In genomic region chr2:97095661-97096060, GRCh38 we compare ENCODE assay signal across 11 cellular contexts. TPM values are rescaled to one million over a fixed set of nuclear protein-coding genes. Genes with fewer than 3 reads are reported as not detected.
A peak's percentile ranks its signal among the peaks of the same experiment; 100 is the strongest.
DNase-seq lines count a peak whose midpoint lies in the region; ATAC-seq, FAIRE-seq and TF ChIP-seq lines count a peak whose summit lies in the region.
"Had no signal": no experiment of that assay in that cellular context is flagged by ENCODE, and none has a peak within 500 bp of the region (broad histone marks: within the 10 kb centered on the region; RNA-seq: fewer than 3 reads in every experiment).

No MANE protein-coding gene starts in this region.

- H3K4me1 ChIP-seq in A549 (no peaks in the 10 kb centered on the region), HCT116 (ENCODE audit: control insufficient read depth in 1 of 2, insufficient read depth in 2 of 2, low read length in 2 of 2) (peaks cover 0 to 7% of the 10 kb centered on the region in 2 experiments; a peak in 1 of 4 replicates), K562 (replicated peaks in 1 of 2; ENCODE audit: control insufficient read depth in 2 of 2, insufficient read depth in 2 of 2, low read length in 2 of 2) (peaks cover 2 to 5% of the 10 kb centered on the region in 2 experiments; a peak in 3 of 5 replicates), aorta (ENCODE audit: control insufficient read depth in 1 of 2, insufficient read depth in 2 of 2, low read length in 2 of 2) (no peaks in the 10 kb centered on the region)

- H3K4me1 Mint-ChIP-seq in nephron = peaks cover 8% of the 10 kb centered on the region

- no peaks in the 10 kb centered on the region for H3K36me3 Mint-ChIP-seq in nephron (ENCODE audit: low read depth)

- H4K20me1 ChIP-seq in HCT116 (ENCODE audit: insufficient read depth) = no peaks in the 10 kb centered on the region
- H4K20me1 ChIP-seq in K562 (replicated peaks; ENCODE audit: control insufficient read depth, insufficient read depth, low read length) = no peaks in the 10 kb centered on the region

- no peak overlapping the region for H3K9ac ChIP-seq in HCT116 (ENCODE audit: low read length)
- peak overlapping the region; percentile 30 to 83; a peak in 2 of 4 replicates for H3K9ac ChIP-seq in K562 (ENCODE audit: insufficient read depth in 1 of 2, low read depth in 2 of 2, low read length in 2 of 2)

- in situ Hi-C loops in K562 (cut with MboI) = loop anchor here (10.0 kb wide), 1 partner anchor 1691 kb away; the partner anchor contains the start of gene FAHD2A

- no peak for ATAC-seq in A549
- no peak for ATAC-seq in HCT116
- no peak for ATAC-seq in K562
- no peak for ATAC-seq in aorta (ENCODE audit: low FRiP score)
- no peak for ATAC-seq in HG02763 (IDR thresholded peaks at IDR 0.05; ENCODE audit: unreplicated experiment)

- no peaks in the 10 kb centered on the region for H3K27me3 Mint-ChIP-seq in nephron (ENCODE audit: low read depth)

- no peak overlapping the region for H3K4me3 ChIP-seq in A549
- peak overlapping the region in 1 of 2 experiments; percentile 40; a peak in 1 of 4 replicates for H3K4me3 ChIP-seq in HCT116 (replicated peaks in 1 of 2; ENCODE audit: low read depth in 1 of 2, low read length in 2 of 2)
- H3K4me3 ChIP-seq in K562 = peak overlapping the region; percentile 33
- H3K4me3 ChIP-seq in aorta (ENCODE audit: low read length in 2 of 2) = no peak overlapping the region
- no peak overlapping the region for H3K4me3 ChIP-seq in lower leg skin (ENCODE audit: low read depth, poor library complexity, severe bottlenecking)

- no peaks in the 10 kb centered on the region for H3K9me1 ChIP-seq in K562 (ENCODE audit: control insufficient read depth, insufficient read depth, low read length)

- H3K27ac Mint-ChIP-seq in nephron = peak overlapping the region in 1 of 3 experiments; percentile 38

- WGBS in A549 (ENCODE audit: missing lambda C conversion rate) = 77% methylated on average over 12 of the region's 12 CpGs
- WGBS in K562 (ENCODE audit: insufficient coverage, low coverage, missing lambda C conversion rate) = 80% methylated on average over 11 of the region's 12 CpGs
- 81 to 83% methylated on average over 12 of the region's 12 CpGs for WGBS in aorta, 2 donors
- 84 to 85% methylated on average over 12 of the region's 12 CpGs for WGBS in lower leg skin, 2 donors

- H3K4me2 ChIP-seq in A549 (peak overlapping the region; percentile 71), HCT116 (ENCODE audit: low read length) (peak overlapping the region; percentile 59), K562 (ENCODE audit: insufficient read depth, low read length) (peak overlapping the region; percentile 55; the same call in 1 of the 2 replicates)

- TF ChIP-seq RAD21 in A549 (conservative IDR thresholded peaks at IDR 0.05 in 1 of 2, IDR thresholded peaks at IDR 0.05 in 1 of 2) = no peak
- TF ChIP-seq RAD21 in HCT116 (IDR thresholded peaks at IDR 0.05; ENCODE audit: low read depth) = no peak
- no peak for TF ChIP-seq RAD21 in K562 (CRISPR knock-in tag; conservative IDR thresholded peaks at IDR 0.05 in 1 of 2, IDR thresholded peaks at IDR 0.05 in 1 of 2)

- no peak overlapping the region for H3K27ac ChIP-seq in A549
- H3K27ac ChIP-seq in HCT116 (ENCODE audit: low read depth, low read length) = no peak overlapping the region
- no peak overlapping the region for H3K27ac ChIP-seq in K562 (ENCODE audit: extremely low read depth, low read depth, low read length)
- H3K27ac ChIP-seq in aorta (ENCODE audit: low read depth in 1 of 2, low read length in 2 of 2) = no peak overlapping the region
- H3K27ac ChIP-seq: C4-2B, neutrophil had no signal

- DNase-seq in A549 (ENCODE audit: low read depth in 1 of 2, low spot score in 1 of 2) = no peak
- DNase-seq in HCT116 (ENCODE audit: low read depth, low spot score) = no peak
- no peak for DNase-seq in K562 (ENCODE audit: extremely low read depth in 1 of 4, low spot score in 3 of 4)
- DNase-seq in globus pallidus (ENCODE audit: low spot score) = no peak
- no peak for DNase-seq in aorta
- DNase-seq in lower leg skin (ENCODE audit: low spot score in 2 of 2) = no peak
- DNase-seq: NCI-H187 had no signal

- H3K27me3 ChIP-seq in HCT116 (ENCODE audit: insufficient read depth, low read length) (no peaks in the 10 kb centered on the region), K562 (ENCODE audit: control insufficient read depth in 2 of 2, insufficient read depth in 2 of 2, low read length in 2 of 2) (0 out of 5 replicates have a peak, but pooled peaks cover 0 to 4% of the 10 kb centered on the region in 2 experiments), aorta (ENCODE audit: control insufficient read depth in 1 of 2, insufficient read depth in 2 of 2, low read length in 1 of 2) (no peaks in the 10 kb centered on the region)

- no TSS peak for BruUV-seq in HCT116 (replicated peaks; lab: Mats Ljungman, UMichigan)
- BruUV-seq in K562 (replicated peaks; lab: Mats Ljungman, UMichigan) = no TSS peak

- TF ChIP-seq POLR2A in A549 (IDR thresholded peaks at IDR 0.05; ENCODE audit: low read length) (no peak), HCT116 (IDR thresholded peaks at IDR 0.05; ENCODE audit: borderline replicate concordance, extremely low read depth, insufficient read depth, insufficient read length) (no peak), K562 (conservative IDR thresholded peaks at IDR 0.05) (no peak), lower leg skin (IDR thresholded peaks at IDR 0.05) (no peak)

- H3K79me2 ChIP-seq in HCT116 (ENCODE audit: insufficient read depth, low read length) = no peaks in the 10 kb centered on the region
- H3K79me2 ChIP-seq in K562 (ENCODE audit: control insufficient read depth, insufficient read depth, low read length) = peaks cover 5% of the 10 kb centered on the region; the same call in 2 of the 3 replicates

- POLR2A ChIA-PET in A549 (lab: Yijun Ruan, JAX) (no interaction called here), HCT116 (lab: Charles Lee) (no interaction called here), K562 (lab: Yijun Ruan, JAX) (no interaction called here)

- H2AFZ ChIP-seq in HCT116 (ENCODE audit: low read depth, low read length, poor library complexity, severe bottlenecking) (no peak overlapping the region), K562 (ENCODE audit: low read depth, low read length) (peak overlapping the region; percentile 71; the same call in 1 of the 2 replicates)

- RAD21 ChIA-PET in HCT116 (lab: Charles Lee; ENCODE audit: low non-redundant PET in 1 of 2, low total read pairs in 2 of 2, uncharacterized antibody in 2 of 2, unreplicated experiment in 2 of 2) = no interaction called here

- H3K9me3 ChIP-seq in A549 = no peaks in the 10 kb centered on the region
- no peaks in the 10 kb centered on the region for H3K9me3 ChIP-seq in HCT116 (ENCODE audit: control insufficient read depth in 1 of 2, insufficient read depth in 1 of 2, low read depth in 1 of 2, low read length in 2 of 2)
- no peaks in the 10 kb centered on the region for H3K9me3 ChIP-seq in K562 (replicated peaks; ENCODE audit: control insufficient read depth, insufficient read depth, low read depth, low read length)
- H3K9me3 ChIP-seq in aorta (ENCODE audit: control insufficient read depth, low read length) = no peaks in the 10 kb centered on the region
- H3K9me3 ChIP-seq: neutrophil had no signal

- peaks cover 8% of the 10 kb centered on the region for H3K9me3 Mint-ChIP-seq in nephron

- no peak for FAIRE-seq in A549 (lab: Jason Lieb, UNC)
- no peak for FAIRE-seq in K562 (lab: Jason Lieb, UNC)

- no peak for TF ChIP-seq CTCF in A549 (IDR thresholded peaks at IDR 0.05)
- TF ChIP-seq CTCF in HCT116 (IDR thresholded peaks at IDR 0.05 in 2 of 3, conservative IDR thresholded peaks at IDR 0.05 in 1 of 3; ENCODE audit: borderline replicate concordance in 1 of 3, insufficient read depth in 1 of 3, low read depth in 2 of 3, low read length in 2 of 3) = no peak
- TF ChIP-seq CTCF in K562 (IDR thresholded peaks at IDR 0.05 in 2 of 3, conservative IDR thresholded peaks at IDR 0.05 in 1 of 3; ENCODE audit: insufficient read depth in 2 of 3, low read depth in 1 of 3, low read length in 3 of 3) = no peak
- no peak for TF ChIP-seq CTCF in nephron (IDR thresholded peaks at IDR 0.05; ENCODE audit: unreplicated experiment in 3 of 3)
- TF ChIP-seq CTCF in lower leg skin (IDR thresholded peaks at IDR 0.05) = no peak

- H3K4me3 Mint-ChIP-seq in nephron = peak overlapping the region; percentile 82 to 87 (median 86)

- no peaks in the 10 kb centered on the region for H3K9me2 ChIP-seq in HCT116 (ENCODE audit: insufficient read depth)

- CTCF ChIA-PET in A549 (lab: Yijun Ruan, JAX) = interaction anchor here (0.6 to 2.5 kb wide), 2 partner anchors 17 to 88 kb away, joined by 4 to 10 read pairs; partner anchors contain the start of gene ANKRD36
- CTCF ChIA-PET in HCT116 (lab: Charles Lee) = no interaction called here
- CTCF ChIA-PET in K562 (lab: Yijun Ruan, JAX; ENCODE audit: low intra/inter-chr PET ratio) = no interaction called here

- TF ChIP-seq EP300 in A549 (IDR thresholded peaks at IDR 0.05) (no peak), K562 (IDR thresholded peaks at IDR 0.05; ENCODE audit: low read length) (no peak)

- no peaks in the 10 kb centered on the region for H3K36me3 ChIP-seq in HCT116 (ENCODE audit: control insufficient read depth in 1 of 2, insufficient read depth in 2 of 2, low read length in 2 of 2)
- H3K36me3 ChIP-seq in K562 (ENCODE audit: control insufficient read depth, insufficient read depth, low read length) = 0 out of 3 replicates have a peak, but pooled peaks cover 3% of the 10 kb centered on the region
- no peaks in the 10 kb centered on the region for H3K36me3 ChIP-seq in aorta (ENCODE audit: control insufficient read depth in 1 of 2, insufficient read depth in 2 of 2, low read length in 1 of 2)
- H3K36me3 ChIP-seq: neutrophil had no signal

- intact Hi-C loops in HCT116 (cut with micrococcal nuclease) (no loop called here), K562 (cut with micrococcal nuclease) (no loop called here), aorta (cut with DNase I) (no loop called here), lower leg skin (cut with DNase I; ENCODE audit: low total_unique reads) (no loop called here)

RNA-seq across cellular contexts. Expression of gene FAHD2B, which starts 1.0 kb away (rescaled TPM):
- 11.9 and 14.5 TPM in 2 replicates for polyA plus RNA-seq in A549 (2011; rRNA removed)
- 12.7 and 15.7 TPM in 2 replicates for polyA plus RNA-seq in A549 (2012; cell fraction: cytosol; rRNA removed)
- 20.4 and 21.4 TPM in 2 replicates for polyA plus RNA-seq in A549 (2012; cell fraction: nucleus; rRNA removed)
- polyA plus RNA-seq in A549 (2017; fragmentation: RNase III; extraction: RNeasy Plus Mini Kit Qiagen cat#74134 plus additional on column Dnase treatment) = 9.2 to 11.6 TPM (median 11.0 TPM) in 3 replicates
- polyA minus RNA-seq in A549 (2011; rRNA and poly(A)+ RNA removed) = 19.0 and 22.7 TPM in 2 replicates
- total RNA-seq in HCT116 (2021; ENCODE audit: unreplicated experiment) = 25.3 TPM
- 28.9 and 30.7 TPM in 2 replicates for polyA plus RNA-seq in HCT116 (2012)
- total RNA-seq in K562 (2011; cell fraction: chromatin; rRNA removed; ENCODE audit: low replicate concordance) = 32.3 and 58.4 TPM in 2 replicates
- total RNA-seq in K562 (2011; cell fraction: nucleolus; rRNA removed) = 39.3 and 50.0 TPM in 2 replicates
- total RNA-seq in K562 (2011; cell fraction: nucleoplasm; rRNA removed) = 42.0 and 62.4 TPM in 2 replicates
- 26.6 and 33.1 TPM in 2 replicates for total RNA-seq in K562 (2014; rRNA removed)
- 23.3 and 27.5 TPM in 2 replicates for total RNA-seq in K562 (2014; rRNA removed; fragmentation: Illumina TruSeq; extraction: Trizol)
- 26.1 and 29.7 TPM in 2 replicates for total RNA-seq in K562 (2015; rRNA removed; fragmentation: Illumina TruSeq; extraction: Trizol)
- total RNA-seq in K562 (2021) = 32.9 and 35.0 TPM in 2 replicates
- polyA plus RNA-seq in K562 (2011; rRNA removed) = 18.9 and 23.8 TPM in 2 replicates
- 22.2 and 27.3 TPM in 2 replicates for polyA plus RNA-seq in K562 (2011; cell fraction: cytosol; rRNA removed)
- polyA plus RNA-seq in K562 (2011; cell fraction: nucleus; rRNA removed) = 77.1 and 85.2 TPM in 2 replicates
- polyA plus RNA-seq in K562 (2012) = 24.0 and 51.0 TPM in 2 replicates
- polyA plus RNA-seq in K562 (2014; fragmentation: Illumina TruSeq; extraction: Trizol) = 35.1 and 36.6 TPM in 2 replicates
- polyA plus RNA-seq in K562 (2014; fragmentation: Nextera tagmentation; extraction: Ambion mirVana) = 1 to 10 TPM; 4.7 to 8.7 TPM
- 22.7 and 23.8 TPM in 2 replicates for polyA plus RNA-seq in K562 (2014; rRNA removed)
- 15.6 and 20.2 TPM in 2 replicates for polyA minus RNA-seq in K562 (2011; rRNA and poly(A)+ RNA removed)
- polyA minus RNA-seq in K562 (2011; cell fraction: cytosol; rRNA and poly(A)+ RNA removed) = 14.6 and 16.6 TPM in 2 replicates
- 23.6 and 27.8 TPM in 2 replicates for polyA minus RNA-seq in K562 (2011; cell fraction: nucleus; rRNA and poly(A)+ RNA removed)
- total RNA-seq in aorta = 10 to 100 TPM; 12.0 to 14.6 TPM
- 10 to 100 TPM; 13.1 to 20.0 TPM for polyA plus RNA-seq in aorta
- 10 to 100 TPM; 12.9 to 14.9 (median 14.2) TPM for total RNA-seq in lower leg skin

RNA-seq across cellular contexts. Expression of gene ANKRD36, which starts 17.3 kb away (rescaled TPM):
- polyA plus RNA-seq in A549 (2011; rRNA removed) (10.1 and 15.0 TPM in 2 replicates), A549 (2017; fragmentation: RNase III; extraction: RNeasy Plus Mini Kit Qiagen cat#74134 plus additional on column Dnase treatment) (4.5 to 6.2 TPM (median 5.6 TPM) in 3 replicates), K562 (2011; rRNA removed) (11.4 and 12.9 TPM in 2 replicates), K562 (2014; fragmentation: Illumina TruSeq; extraction: Trizol) (7.6 and 8.1 TPM in 2 replicates), K562 (2014; fragmentation: Nextera tagmentation; extraction: Ambion mirVana) (1 to 10 TPM; 8.0 to 9.6 TPM), K562 (2014; rRNA removed) (11.2 and 15.4 TPM in 2 replicates), aorta (1 to 10 TPM; 1.8 to 8.4 TPM)
- polyA plus RNA-seq in A549 (2012; cell fraction: cytosol; rRNA removed) = 2.9 and 3.5 TPM in 2 replicates
- 6.9 and 11.0 TPM in 2 replicates for polyA plus RNA-seq in A549 (2012; cell fraction: nucleus; rRNA removed)
- polyA minus RNA-seq in A549 (2011; rRNA and poly(A)+ RNA removed) = 55.6 and 56.2 TPM in 2 replicates
- total RNA-seq in HCT116 (2021; ENCODE audit: unreplicated experiment) (16.5 TPM), K562 (2014; rRNA removed) (25.3 and 27.3 TPM in 2 replicates), K562 (2014; rRNA removed; fragmentation: Illumina TruSeq; extraction: Trizol) (21.8 and 25.5 TPM in 2 replicates), K562 (2015; rRNA removed; fragmentation: Illumina TruSeq; extraction: Trizol) (26.7 and 29.1 TPM in 2 replicates), K562 (2021) (15.7 and 19.0 TPM in 2 replicates), aorta (10 to 100 TPM; 37.2 to 62.6 TPM), lower leg skin (10 to 100 TPM in 3 of 4 donors, 1 to 10 TPM in 1; 9.8 to 13.9 (median 11.7) TPM)
- polyA plus RNA-seq in HCT116 (2012) = 3.8 and 4.6 TPM in 2 replicates
- 108 and 226 TPM in 2 replicates for total RNA-seq in K562 (2011; cell fraction: chromatin; rRNA removed; ENCODE audit: low replicate concordance)
- 52.2 and 62.4 TPM in 2 replicates for total RNA-seq in K562 (2011; cell fraction: nucleolus; rRNA removed)
- 82.4 and 83.8 TPM in 2 replicates for total RNA-seq in K562 (2011; cell fraction: nucleoplasm; rRNA removed)
- 1.8 and 2.2 TPM in 2 replicates for polyA plus RNA-seq in K562 (2011; cell fraction: cytosol; rRNA removed)
- polyA plus RNA-seq in K562 (2011; cell fraction: nucleus; rRNA removed) = 67.9 and 78.2 TPM in 2 replicates
- 5.0 and 6.8 TPM in 2 replicates for polyA plus RNA-seq in K562 (2012)
- 69.6 and 95.4 TPM in 2 replicates for polyA minus RNA-seq in K562 (2011; rRNA and poly(A)+ RNA removed)
- polyA minus RNA-seq in K562 (2011; cell fraction: cytosol; rRNA and poly(A)+ RNA removed) = 3.4 and 4.1 TPM in 2 replicates
- polyA minus RNA-seq in K562 (2011; cell fraction: nucleus; rRNA and poly(A)+ RNA removed) = 172 and 270 TPM in 2 replicates
